Comparison of ENCODE assay signal across 38 cellular contexts in genomic region chr7:157053118-157053517, GRCh38. TPM values are rescaled to one million over a fixed set of nuclear protein-coding genes. Genes with fewer than 3 reads are reported as not detected.
"Had no signal": no experiment of that assay in that cellular context is flagged by ENCODE, and none has a peak within 500 bp of the region (broad histone marks: within the 10 kb centered on the region; RNA-seq: fewer than 3 reads in every experiment).

No MANE protein-coding gene starts in this region.

- H3K27ac ChIP-seq: KMS-11 had no signal

- DNase-seq: Karpas-422, Kasumi-1, KG1, MG63, MM.1S, MV-4-11, NCI-H1048, NCI-H1092, NCI-H1092 treated with DMSO at 0.1 percent for 48 hours, NCI-H1105, NCI-H1105 treated with DMSO at 0.1 percent for 48 hours, NCI-H1417, NCI-H1417 treated with DMSO at 0.1 percent for 48 hours, NCI-H1436, NCI-H1436 treated with DMSO at 0.1 percent for 48 hours, NCI-H146, NCI-H1694, NCI-H1694 treated with DMSO at 0.1 percent for 48 hours, NCI-H187, NCI-H187 treated with DMSO at 0.1 percent for 48 hours, NCI-H1930, NCI-H2029, NCI-H2029 treated with DMSO at 0.1 percent for 48 hours, NCI-H2081, NCI-H2081 treated with DMSO at 0.1 percent for 48 hours, NCI-H2107, NCI-H2171, NCI-H2171 treated with DMSO at 0.1 percent for 48 hours, NCI-H2227 treated with DMSO at 0.1 percent for 48 hours, NCI-H226, NCI-H345, NCI-H446, NCI-H446 treated with DMSO at 0.1 percent for 48 hours, NCI-H510A, NCI-H510A treated with DMSO at 0.1 percent for 48 hours had no signal

- H3K36me3 ChIP-seq: MG63 had no signal

- H3K4me3 ChIP-seq: MG63 had no signal

- H3K9me3 ChIP-seq: MG63 had no signal

RNA-seq across cellular contexts. Expression of gene MNX1, which starts 42.7 kb away (rescaled TPM):
- total RNA-seq: LHCN-M2, M059J had no signal
